Comparison of ENCODE assay signal across 43 cellular contexts in genomic region chr17:40888321-40888720, GRCh38. TPM values are rescaled to one million over a fixed set of nuclear protein-coding genes. Genes with fewer than 3 reads are reported as not detected.
"Had no signal": no experiment of that assay in that cellular context is flagged by ENCODE, and none has a peak within 500 bp of the region (broad histone marks: within the 10 kb centered on the region; RNA-seq: fewer than 3 reads in every experiment).

No MANE protein-coding gene starts in this region.

- H3K4me1 ChIP-seq: adrenal gland, Peyer's patch had no signal

- H3K9me3 ChIP-seq: adrenal gland, Peyer's patch had no signal

- H3K4me3 Mint-ChIP-seq: activated CD4-positive, alpha-beta T cell treated with anti-CD3 and anti-CD28 coated beads for 36 hours; activated CD4-positive, alpha-beta T cell treated with anti-CD3 and anti-CD28 coated beads, Interleukin-2, amount 10 ng/mL, durations not matched to agents 7 days and 5 days; activated CD8-positive, alpha-beta T cell treated with anti-CD3 and anti-CD28 coated beads, Interleukin-2, amount 10 ng/mL, durations not matched to agents 7 days and 5 days; activated naive CD4-positive, alpha-beta T cell treated with anti-CD3 and anti-CD28 coated beads, Interleukin-2, amount 50 U/mL, for 24 hours; activated T-cell treated with anti-CD3 and anti-CD28 coated beads, Interleukin-2, amount 50 U/mL, for 24 hours; brain; WTC11 had no signal

- H3K4me1 Mint-ChIP-seq: activated CD4-positive, alpha-beta T cell treated with anti-CD3 and anti-CD28 coated beads for 36 hours; activated CD4-positive, alpha-beta T cell treated with anti-CD3 and anti-CD28 coated beads, Interleukin-2, amount 10 ng/mL, durations not matched to agents 7 days and 5 days; activated naive CD4-positive, alpha-beta T cell treated with anti-CD3 and anti-CD28 coated beads, Interleukin-2, amount 50 U/mL, for 24 hours; WTC11 had no signal

- DNase-seq: activated CD4-positive, alpha-beta T cell treated with anti-CD3 and anti-CD28 coated beads for 36 hours; activated CD4-positive, alpha-beta T cell treated with anti-CD3 and anti-CD28 coated beads, Interleukin-2, amount 10 ng/mL, durations not matched to agents 7 days and 5 days; activated CD4-positive, alpha-beta T cell treated with anti-CD3 and anti-CD28 coated beads, Interleukin-2, amount 50 U/mL, for 48 hours; activated CD8-positive, alpha-beta T cell treated with anti-CD3 and anti-CD28 coated beads, Interleukin-2, amount 10 ng/mL, durations not matched to agents 7 days and 5 days; activated gamma-delta T cell; activated naive CD4-positive, alpha-beta T cell treated with Interleukin-2 at 50 U/mL for 16 hours; activated T-cell treated with anti-CD3 and anti-CD28 coated beads, Interleukin-2, amount 50 U/mL, for 24 hours; adrenal gland; caudate nucleus; cerebellar nuclear complex; NCI-H1092 treated with DMSO at 0.1 percent for 48 hours; NCI-H1417; NCI-H146; NCI-H187; NCI-H2029 treated with DMSO at 0.1 percent for 48 hours; NCI-H2107; NCI-H2171 treated with DMSO at 0.1 percent for 48 hours; NCI-H2227 treated with DMSO at 0.1 percent for 48 hours; NCI-H446; NCI-H510A treated with DMSO at 0.1 percent for 48 hours; NCI-H69; NK-92 treated with Interleukin-12 subunit alpha and Interleukin-12 subunit beta, amount 100 ng/mL, for 24 hours; PC-3; Peyer's patch; SIG-M5; SW 1271; T-helper 1 cell; T-helper 2 cell had no signal

- H3K27ac ChIP-seq: adrenal gland, KMS-11, Peyer's patch, RWPE1 had no signal

- H3K4me3 ChIP-seq: adrenal gland, Peyer's patch had no signal

- H3K27ac Mint-ChIP-seq: activated CD4-positive, alpha-beta T cell treated with anti-CD3 and anti-CD28 coated beads for 36 hours; activated CD4-positive, alpha-beta T cell treated with anti-CD3 and anti-CD28 coated beads, Interleukin-2, amount 10 ng/mL, durations not matched to agents 7 days and 5 days; activated CD8-positive, alpha-beta T cell treated with anti-CD3 and anti-CD28 coated beads, Interleukin-2, amount 10 ng/mL, durations not matched to agents 7 days and 5 days; activated naive CD4-positive, alpha-beta T cell treated with anti-CD3 and anti-CD28 coated beads, Interleukin-2, amount 50 U/mL, for 24 hours; activated T-cell treated with anti-CD3 and anti-CD28 coated beads, Interleukin-2, amount 50 U/mL, for 24 hours; activated T-helper 2 cell treated with anti-CD3 and anti-CD28 coated beads, Interferon-gamma antibody, Interleukin-2, Interleukin-4, amounts not matched to agents 10 μg/mL and 5 μg/mL and 100 μg/mL, durations not matched to agents 14 hours and 24 hours and 36 hours; brain; WTC11 had no signal

- ATAC-seq: activated CD4-positive, alpha-beta T cell treated with anti-CD3 and anti-CD28 coated beads for 36 hours; activated CD4-positive, CD25-positive, alpha-beta regulatory T cell treated with anti-CD3 and anti-CD28 coated beads, Interleukin-2, amount 50 U/mL, for 24 hours; activated CD8-positive, alpha-beta T cell treated with anti-CD3 and anti-CD28 coated beads, Interleukin-2, amount 10 ng/mL, durations not matched to agents 7 days and 5 days; PC-3; Right ventricle myocardium inferior; SK-N-SH treated with all-trans-retinoic acid at 6 μM for 48 hours; WTC11 had no signal

- FAIRE-seq: astrocyte, bronchial epithelial cell, TTC549 had no signal

- H3K9me3 Mint-ChIP-seq: activated CD4-positive, alpha-beta T cell treated with anti-CD3 and anti-CD28 coated beads, Interleukin-2, amount 10 ng/mL, durations not matched to agents 7 days and 5 days; activated naive CD4-positive, alpha-beta T cell treated with anti-CD3 and anti-CD28 coated beads, Interleukin-2, amount 50 U/mL, for 24 hours; activated T-cell treated with anti-CD3 and anti-CD28 coated beads, Interleukin-2, amount 50 U/mL, for 24 hours; activated T-helper 2 cell treated with anti-CD3 and anti-CD28 coated beads, Interferon-gamma antibody, Interleukin-2, Interleukin-4, amounts not matched to agents 10 μg/mL and 5 μg/mL and 100 μg/mL, durations not matched to agents 14 hours and 24 hours and 36 hours; brain; WTC11 had no signal

- H3K36me3 Mint-ChIP-seq: activated naive CD4-positive, alpha-beta T cell treated with anti-CD3 and anti-CD28 coated beads, Interleukin-2, amount 50 U/mL, for 24 hours; brain; WTC11 had no signal

- H3K4me2 ChIP-seq: KMS-11 had no signal

RNA-seq across cellular contexts. Expression of gene KRT20, which starts 3.3 kb away (rescaled TPM):
- total RNA-seq: activated CD4-positive, alpha-beta T cell treated with anti-CD3 and anti-CD28 coated beads for 36 hours; activated CD4-positive, alpha-beta T cell treated with anti-CD3 and anti-CD28 coated beads, Interleukin-2, amount 10 ng/mL, durations not matched to agents 7 days and 5 days; activated CD8-positive, alpha-beta T cell treated with anti-CD3 and anti-CD28 coated beads, Interleukin-2, amount 10 ng/mL, durations not matched to agents 7 days and 5 days; activated T-helper 2 cell treated with anti-CD3 and anti-CD28 coated beads, Interferon-gamma antibody, Interleukin-2, Interleukin-4, amounts not matched to agents 10 μg/mL and 5 μg/mL and 100 μg/mL, durations not matched to agents 14 hours and 24 hours and 36 hours; astrocyte; bronchial epithelial cell; LHCN-M2; M059J; Right ventricle myocardium inferior; SK-MEL-5 had no signal

RNA-seq across cellular contexts. Expression of gene KRT12, which starts 21.3 kb away (rescaled TPM):
- total RNA-seq: activated CD4-positive, alpha-beta T cell treated with anti-CD3 and anti-CD28 coated beads for 36 hours; activated CD4-positive, alpha-beta T cell treated with anti-CD3 and anti-CD28 coated beads, Interleukin-2, amount 10 ng/mL, durations not matched to agents 7 days and 5 days; activated CD8-positive, alpha-beta T cell treated with anti-CD3 and anti-CD28 coated beads, Interleukin-2, amount 10 ng/mL, durations not matched to agents 7 days and 5 days; activated T-helper 2 cell treated with anti-CD3 and anti-CD28 coated beads, Interferon-gamma antibody, Interleukin-2, Interleukin-4, amounts not matched to agents 10 μg/mL and 5 μg/mL and 100 μg/mL, durations not matched to agents 14 hours and 24 hours and 36 hours; adrenal gland; astrocyte; bronchial epithelial cell; LHCN-M2; M059J; PC-3; Right ventricle myocardium inferior; WTC11 had no signal
- polyA plus RNA-seq: adrenal gland had no signal

RNA-seq across cellular contexts. Expression of gene KRT23, which starts 49.1 kb away (rescaled TPM):
- total RNA-seq: activated CD4-positive, alpha-beta T cell treated with anti-CD3 and anti-CD28 coated beads for 36 hours; activated CD4-positive, alpha-beta T cell treated with anti-CD3 and anti-CD28 coated beads, Interleukin-2, amount 10 ng/mL, durations not matched to agents 7 days and 5 days; activated CD8-positive, alpha-beta T cell treated with anti-CD3 and anti-CD28 coated beads, Interleukin-2, amount 10 ng/mL, durations not matched to agents 7 days and 5 days; activated T-helper 2 cell treated with anti-CD3 and anti-CD28 coated beads, Interferon-gamma antibody, Interleukin-2, Interleukin-4, amounts not matched to agents 10 μg/mL and 5 μg/mL and 100 μg/mL, durations not matched to agents 14 hours and 24 hours and 36 hours; adrenal gland; astrocyte; LHCN-M2; M059J; PC-3; SK-MEL-5; WTC11 had no signal
